In genomic region chr6:157929765-157930319, GRCh38 we compare ENCODE assay signal across 16 cellular contexts. TPM values are rescaled to one million over a fixed set of nuclear protein-coding genes. Genes with fewer than 3 reads are reported as not detected.
DNase-seq lines count a peak whose midpoint lies in the region; ATAC-seq and TF ChIP-seq lines count a peak whose summit lies in the region.
"Had no signal": no experiment of that assay in that cellular context is flagged by ENCODE, and none has a peak within 500 bp of the region (broad histone marks: within the 10 kb centered on the region; RNA-seq: fewer than 3 reads in every experiment).

No MANE protein-coding gene starts in this region.

- TF ChIP-seq CTCF in HFFc6 (IDR thresholded peaks at IDR 0.05) (no peak), endothelial cell (IDR thresholded peaks at IDR 0.05; ENCODE audit: unreplicated experiment) (no peak), GM13976 (IDR thresholded peaks at IDR 0.05; ENCODE audit: borderline replicate concordance, control extremely low read depth, extremely low read depth, insufficient read depth, missing control alignments) (no peak)

- H3K27me3 Mint-ChIP-seq in HFFc6 (ENCODE audit: insufficient read depth) = no peaks in the 10 kb centered on the region; the same call in 1 of the 2 replicates
- H3K27me3 Mint-ChIP-seq in endothelial cell (ENCODE audit: unreplicated experiment) = peaks cover 3% of the 10 kb centered on the region
- H3K27me3 Mint-ChIP-seq: CD4-positive, alpha-beta T cell; IgD-negative memory B cell had no signal

- no peaks in the 10 kb centered on the region for H3K9me3 Mint-ChIP-seq in HFFc6
- no peaks in the 10 kb centered on the region for H3K9me3 Mint-ChIP-seq in endothelial cell (ENCODE audit: unreplicated experiment)
- H3K9me3 Mint-ChIP-seq: CD4-positive, alpha-beta T cell; H9; IgD-negative memory B cell had no signal

- DNase-seq in AML-193 (lab: John Stamatoyannopoulos, UW) (peak; percentile 18 to 36), HFFc6 (no peak), endothelial cell (ENCODE audit: low spot score) (no peak), GM13976 (ENCODE audit: low spot score) (no peak), NCI-H1105 treated with DMSO at 0.1 percent for 48 hours (lab: John Stamatoyannopoulos, UW) (no peak)
- no peak for DNase-seq in activated CD4-positive, alpha-beta T cell treated with anti-CD3 and anti-CD28 coated beads for 1 hour
- DNase-seq: ACHN; Caco-2; CD4-positive, alpha-beta T cell; DMS79; H9; KG1 had no signal

- in situ Hi-C loops in GM13976 (cut with MboI; ENCODE audit: low sequenced_read_pairs, unreplicated experiment) = no loop called here

- H3K36me3 Mint-ChIP-seq in HFFc6 (ENCODE audit: low read depth) (peaks cover 25% of the 10 kb centered on the region; the same call in 1 of the 2 replicates), endothelial cell (ENCODE audit: low read depth, unreplicated experiment) (peaks cover 44% of the 10 kb centered on the region)

- no peak overlapping the region for H3K4me3 Mint-ChIP-seq in HFFc6
- no peak overlapping the region for H3K4me3 Mint-ChIP-seq in endothelial cell (ENCODE audit: unreplicated experiment)
- H3K4me3 Mint-ChIP-seq: CD4-positive, alpha-beta T cell; H9; IgD-negative memory B cell had no signal

- H3K27ac ChIP-seq in angular gyrus (ENCODE audit: low read depth, low read length) = peak overlapping the region; percentile 65
- H3K27ac ChIP-seq: C4-2B had no signal

- no peaks in the 10 kb centered on the region for H3K4me1 Mint-ChIP-seq in HFFc6 (ENCODE audit: low read depth)
- H3K4me1 Mint-ChIP-seq in endothelial cell (ENCODE audit: unreplicated experiment) = peaks cover 22% of the 10 kb centered on the region
- H3K4me1 Mint-ChIP-seq: IgD-negative memory B cell had no signal

- H3K27ac Mint-ChIP-seq in HFFc6 (0 out of 2 replicates have a peak overlapping the region, but pooled peaks have one; percentile 31), endothelial cell (ENCODE audit: unreplicated experiment) (peak overlapping the region; percentile 88)
- H3K27ac Mint-ChIP-seq: CD4-positive, alpha-beta T cell had no signal

- ATAC-seq in HG03097 (IDR thresholded peaks at IDR 0.05; ENCODE audit: low FRiP score, unreplicated experiment) = no peak

RNA-seq across cellular contexts. Expression of gene SYNJ2, which starts 51.8 kb away (rescaled TPM):
- 10 to 100 TPM; 31.8 to 46.4 (median 41.3) TPM for total RNA-seq in HFFc6 (2021; fragmentation: NEBNext Ultra II Directional; extraction: Animal tissue kit (Norgen Biotek cat#: 25700))
- 33.7 TPM for total RNA-seq in endothelial cell (ENCODE audit: unreplicated experiment)

Comparison
In these comparisons a context has a peak if more than half of its experiments do, and no peak if none do; other contexts are left out.
1. DNase-seq: peak in AML-193 (2 of 2); none in HFFc6 (single experiment), endothelial cell (single experiment), GM13976 (single experiment), activated CD4-positive, alpha-beta T cell treated with anti-CD3 and anti-CD28 coated beads for 1 hour (single experiment) and NCI-H1105 treated with DMSO at 0.1 percent for 48 hours (single experiment).